ENCODE assay signal across 15 cellular contexts in genomic region chr12:5309654-5310053, GRCh38.
DNase-seq lines count a peak whose midpoint lies in the region; ATAC-seq and TF ChIP-seq lines count a peak whose summit lies in the region.
"Had no signal": no experiment of that assay in that cellular context is flagged by ENCODE, and none has a peak within 500 bp of the region (broad histone marks: within the 10 kb centered on the region; RNA-seq: fewer than 3 reads in every experiment).

No MANE protein-coding gene starts in this region.

- ATAC-seq in foreskin keratinocyte = peak; percentile 41
- ATAC-seq in GM21526 (IDR thresholded peaks at IDR 0.05; ENCODE audit: low FRiP score, unreplicated experiment) = no peak
- ATAC-seq in GM21515 (IDR thresholded peaks at IDR 0.05; ENCODE audit: unreplicated experiment) = no peak
- ATAC-seq in HG03442 (IDR thresholded peaks at IDR 0.05; ENCODE audit: unreplicated experiment) = no peak
- ATAC-seq: activated CD8-positive, alpha-beta T cell treated with anti-CD3 and anti-CD28 coated beads, Interleukin-2, amount 10 ng/mL, durations not matched to agents 7 days and 5 days; body of pancreas had no signal

- intact Hi-C loops in activated CD4-positive, alpha-beta T cell treated with anti-CD3 and anti-CD28 coated beads, Interleukin-2, amount 10 ng/mL, durations not matched to agents 24 days and 14 days (cut with micrococcal nuclease) = no loop called here

- no peaks in the 10 kb centered on the region for H3K4me1 ChIP-seq in foreskin keratinocyte
- H3K4me1 ChIP-seq: body of pancreas had no signal

- TF ChIP-seq CTCF in foreskin keratinocyte (conservative IDR thresholded peaks at IDR 0.05) = no peak

- no peak overlapping the region for H3K27ac Mint-ChIP-seq in activated CD4-positive, alpha-beta T cell treated with anti-CD3 and anti-CD28 coated beads, Interleukin-2, amount 10 ng/mL, durations not matched to agents 24 days and 14 days
- no peak overlapping the region for H3K27ac Mint-ChIP-seq in activated CD4-positive, alpha-beta T cell treated with anti-CD3 and anti-CD28 coated beads, Interleukin-2, amount 10 ng/mL, durations not matched to agents 7 days and 5 days
- H3K27ac Mint-ChIP-seq: activated CD8-positive, alpha-beta T cell treated with anti-CD3 and anti-CD28 coated beads, Interleukin-2, amount 10 ng/mL, durations not matched to agents 7 days and 5 days; activated naive CD8-positive, alpha-beta T cell; CD4-positive, alpha-beta memory T cell had no signal

- no peaks in the 10 kb centered on the region for H3K36me3 Mint-ChIP-seq in activated CD4-positive, alpha-beta T cell treated with anti-CD3 and anti-CD28 coated beads, Interleukin-2, amount 10 ng/mL, durations not matched to agents 24 days and 14 days (ENCODE audit: low read depth)
- H3K36me3 Mint-ChIP-seq in activated CD4-positive, alpha-beta T cell treated with anti-CD3 and anti-CD28 coated beads, Interleukin-2, amount 10 ng/mL, durations not matched to agents 7 days and 5 days (ENCODE audit: low read depth) = no peaks in the 10 kb centered on the region
- H3K36me3 Mint-ChIP-seq: activated naive CD8-positive, alpha-beta T cell; CD4-positive, alpha-beta memory T cell had no signal

- no peaks in the 10 kb centered on the region for H3K9me3 Mint-ChIP-seq in activated CD4-positive, alpha-beta T cell treated with anti-CD3 and anti-CD28 coated beads, Interleukin-2, amount 10 ng/mL, durations not matched to agents 24 days and 14 days
- peaks cover 2% of the 10 kb centered on the region for H3K9me3 Mint-ChIP-seq in activated CD4-positive, alpha-beta T cell treated with anti-CD3 and anti-CD28 coated beads, Interleukin-2, amount 10 ng/mL, durations not matched to agents 7 days and 5 days

- H3K4me1 Mint-ChIP-seq in activated CD4-positive, alpha-beta T cell treated with anti-CD3 and anti-CD28 coated beads, Interleukin-2, amount 10 ng/mL, durations not matched to agents 24 days and 14 days = no peaks in the 10 kb centered on the region
- no peaks in the 10 kb centered on the region for H3K4me1 Mint-ChIP-seq in activated CD4-positive, alpha-beta T cell treated with anti-CD3 and anti-CD28 coated beads, Interleukin-2, amount 10 ng/mL, durations not matched to agents 7 days and 5 days
- H3K4me1 Mint-ChIP-seq: CD4-positive, alpha-beta memory T cell had no signal

- CTCF ChIA-PET in activated CD4-positive, alpha-beta T cell treated with anti-CD3 and anti-CD28 coated beads, Interleukin-2, amount 10 ng/mL, durations not matched to agents 7 days and 5 days (lab: Charles Lee) = no interaction called here

- H3K27me3 Mint-ChIP-seq in activated CD4-positive, alpha-beta T cell treated with anti-CD3 and anti-CD28 coated beads, Interleukin-2, amount 10 ng/mL, durations not matched to agents 24 days and 14 days = no peaks in the 10 kb centered on the region
- no peaks in the 10 kb centered on the region for H3K27me3 Mint-ChIP-seq in activated CD4-positive, alpha-beta T cell treated with anti-CD3 and anti-CD28 coated beads, Interleukin-2, amount 10 ng/mL, durations not matched to agents 7 days and 5 days
- H3K27me3 Mint-ChIP-seq: activated naive CD8-positive, alpha-beta T cell had no signal

- DNase-seq in activated CD4-positive, alpha-beta T cell treated with anti-CD3 and anti-CD28 coated beads, Interleukin-2, amount 10 ng/mL, durations not matched to agents 24 days and 14 days = peak; percentile 12
- no peak for DNase-seq in activated CD4-positive, alpha-beta T cell treated with anti-CD3 and anti-CD28 coated beads, Interleukin-2, amount 10 ng/mL, durations not matched to agents 7 days and 5 days
- DNase-seq in NCI-H2029 treated with DMSO at 0.1 percent for 48 hours (lab: John Stamatoyannopoulos, UW) (peak; percentile 31), foreskin keratinocyte (peak in 1 of 2 donors; percentile 17), ureter (ENCODE audit: low spot score) (peak; percentile 58)
- DNase-seq: activated CD8-positive, alpha-beta T cell treated with anti-CD3 and anti-CD28 coated beads, Interleukin-2, amount 10 ng/mL, durations not matched to agents 7 days and 5 days; body of pancreas; CD4-positive, alpha-beta memory T cell; head of caudate nucleus; stimulated activated naive CD4-positive, alpha-beta T cell treated with Interleukin-2 at 50 U/mL for 16 hours; trophoblast cell had no signal

- no peaks in the 10 kb centered on the region for H3K27me3 ChIP-seq in foreskin keratinocyte
- H3K27me3 ChIP-seq: body of pancreas had no signal

- H3K27ac ChIP-seq in foreskin keratinocyte = no peak overlapping the region
- H3K27ac ChIP-seq: body of pancreas had no signal

- POLR2A ChIA-PET in activated CD4-positive, alpha-beta T cell treated with anti-CD3 and anti-CD28 coated beads, Interleukin-2, amount 10 ng/mL, durations not matched to agents 7 days and 5 days (lab: Charles Lee) = no interaction called here

- H3K4me3 Mint-ChIP-seq in activated CD4-positive, alpha-beta T cell treated with anti-CD3 and anti-CD28 coated beads, Interleukin-2, amount 10 ng/mL, durations not matched to agents 24 days and 14 days = no peak overlapping the region
- H3K4me3 Mint-ChIP-seq in activated CD4-positive, alpha-beta T cell treated with anti-CD3 and anti-CD28 coated beads, Interleukin-2, amount 10 ng/mL, durations not matched to agents 7 days and 5 days = no peak overlapping the region
- H3K4me3 Mint-ChIP-seq: activated CD8-positive, alpha-beta T cell treated with anti-CD3 and anti-CD28 coated beads, Interleukin-2, amount 10 ng/mL, durations not matched to agents 7 days and 5 days; activated naive CD8-positive, alpha-beta T cell; CD4-positive, alpha-beta memory T cell had no signal
